ENCODE assay signal across 24 cellular contexts in the genomic region with DNA sequence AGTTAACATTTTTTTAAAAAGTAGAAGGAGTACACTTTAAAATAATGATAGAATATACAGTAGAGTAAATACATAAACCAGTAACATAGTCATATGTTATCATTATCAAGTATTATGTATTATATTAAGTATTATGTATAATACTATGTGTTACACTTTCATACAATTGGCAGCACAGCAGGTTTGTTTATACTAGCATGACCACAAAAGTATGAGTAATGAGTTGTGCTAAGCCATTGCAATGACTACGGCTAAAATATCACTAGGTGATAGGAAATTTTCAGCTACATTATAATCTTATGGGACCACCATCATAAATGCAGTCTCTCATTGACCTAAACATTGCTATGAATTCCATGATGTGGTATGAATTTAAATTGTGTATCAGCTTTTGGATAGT.
DNase-seq lines count a peak whose midpoint lies in the region; FAIRE-seq and TF ChIP-seq lines count a peak whose summit lies in the region.
"Had no signal": no experiment of that assay in that cellular context is flagged by ENCODE, and none has a peak within 500 bp of the region (broad histone marks: within the 10 kb centered on the region; RNA-seq: fewer than 3 reads in every experiment).

No MANE protein-coding gene starts in this region.

- H3K36me3 ChIP-seq in breast epithelium: no peaks in the 10 kb centered on the region
- H3K36me3 ChIP-seq: BE2C had no signal

- no peaks in the 10 kb centered on the region for H3K4me1 ChIP-seq in breast epithelium
- H3K4me1 ChIP-seq: BE2C, Caco-2 had no signal

- CTCF ChIA-PET in MCF 10A (lab: Yijun Ruan, JAX): no interaction called here

- H3K4me3 ChIP-seq in breast epithelium (no peak overlapping the region), fibroblast of mammary gland (ENCODE audit: control insufficient read depth, low read depth, low read length) (no peak overlapping the region)

- no peak overlapping the region for H3K27ac ChIP-seq in breast epithelium

- FAIRE-seq in urothelium cell line (lab: Jason Lieb, UNC): no peak
- FAIRE-seq: GM12892, GM18507, H54 had no signal

- DNase-seq in MCF 10A (ENCODE audit: unreplicated experiment) (peak; percentile 56), breast epithelium (ENCODE audit: low spot score in 2 of 2) (no peak), astrocyte of the hippocampus (ENCODE audit: low read depth, low spot score) (peak; percentile 7), fibroblast of mammary gland (ENCODE audit: low read depth) (peak; percentile 2), urothelium cell line (ENCODE audit: low spot score) (peak; percentile 11), NCI-H146 (lab: John Stamatoyannopoulos, UW) (no peak), NCI-H526 (lab: John Stamatoyannopoulos, UW) (no peak), glutamatergic neuron (no peak)
- DNase-seq: 8988T; BE2C; Caco-2; CD4-positive, CD25-positive, alpha-beta regulatory T cell; Karpas-422; MM.1S; NCI-H1092; NCI-H1436 treated with DMSO at 0.1 percent for 48 hours; NCI-H2081; NCI-H774; SHP77 treated with DMSO at 0.1 percent for 48 hours; SK-N-SH had no signal

- H3K27me3 Mint-ChIP-seq in MCF 10A (ENCODE audit: insufficient read depth, unreplicated experiment) (no peaks in the 10 kb centered on the region), glutamatergic neuron (ENCODE audit: unreplicated experiment) (peaks cover 5% of the 10 kb centered on the region)
- H3K27me3 Mint-ChIP-seq: CD4-positive, CD25-positive, alpha-beta regulatory T cell; IgD-negative memory B cell had no signal

- intact Hi-C loops in MCF 10A (cut with micrococcal nuclease): no loop called here
- intact Hi-C loops in breast epithelium (cut with DNase I; ENCODE audit: low total_unique reads): no loop called here

- TF ChIP-seq POLR2A in breast epithelium (IDR thresholded peaks at IDR 0.05): no peak

- no peaks in the 10 kb centered on the region for H3K9me3 ChIP-seq in breast epithelium
- H3K9me3 ChIP-seq: BE2C, Caco-2, SK-N-SH had no signal

- H3K4me1 Mint-ChIP-seq in MCF 10A (ENCODE audit: insufficient read depth, unreplicated experiment): peaks cover 11% of the 10 kb centered on the region
- H3K4me1 Mint-ChIP-seq in glutamatergic neuron (ENCODE audit: low read depth, unreplicated experiment): no peaks in the 10 kb centered on the region
- H3K4me1 Mint-ChIP-seq: CD4-positive, CD25-positive, alpha-beta regulatory T cell; IgD-negative memory B cell had no signal

- no peaks in the 10 kb centered on the region for H3K27me3 ChIP-seq in breast epithelium
- H3K27me3 ChIP-seq: BE2C had no signal

- no peak overlapping the region for H3K4me3 Mint-ChIP-seq in MCF 10A (ENCODE audit: unreplicated experiment)
- no peak overlapping the region for H3K4me3 Mint-ChIP-seq in glutamatergic neuron (ENCODE audit: unreplicated experiment)
- H3K4me3 Mint-ChIP-seq: CD4-positive, CD25-positive, alpha-beta regulatory T cell; IgD-negative memory B cell had no signal

- H3K27ac Mint-ChIP-seq in MCF 10A (ENCODE audit: low read depth, unreplicated experiment) (no peak overlapping the region), glutamatergic neuron (ENCODE audit: unreplicated experiment) (no peak overlapping the region)
- H3K27ac Mint-ChIP-seq: CD4-positive, CD25-positive, alpha-beta regulatory T cell; IgD-negative memory B cell had no signal

- POLR2A ChIA-PET in MCF 10A (lab: Yijun Ruan, JAX): no interaction called here

- no peak for TF ChIP-seq CTCF in MCF 10A (IDR thresholded peaks at IDR 0.05; ENCODE audit: unreplicated experiment)
- no peak for TF ChIP-seq CTCF in breast epithelium (IDR thresholded peaks at IDR 0.05)
- TF ChIP-seq CTCF in fibroblast of mammary gland (conservative IDR thresholded peaks at IDR 0.05; ENCODE audit: control insufficient read depth, insufficient read depth, low read depth, low read length): no peak
- TF ChIP-seq CTCF in glutamatergic neuron (IDR thresholded peaks at IDR 0.05; ENCODE audit: partially characterized antibody, unreplicated experiment): no peak

- no TSS peak for BruUV-seq in MCF 10A (replicated peaks; lab: Mats Ljungman, UMichigan)

- H3K36me3 Mint-ChIP-seq in MCF 10A (ENCODE audit: insufficient read depth, unreplicated experiment) (peaks cover 5% of the 10 kb centered on the region), glutamatergic neuron (ENCODE audit: unreplicated experiment) (no peaks in the 10 kb centered on the region)
- H3K36me3 Mint-ChIP-seq: CD4-positive, CD25-positive, alpha-beta regulatory T cell; IgD-negative memory B cell had no signal

- H3K9me3 Mint-ChIP-seq in MCF 10A (ENCODE audit: unreplicated experiment): no peaks in the 10 kb centered on the region
- H3K9me3 Mint-ChIP-seq in glutamatergic neuron (ENCODE audit: unreplicated experiment): no peaks in the 10 kb centered on the region

Comparison
In these comparisons a context has a peak if more than half of its experiments do, and no peak if none do; other contexts are left out.
1. DNase-seq: peak in MCF 10A (single experiment), astrocyte of the hippocampus (single experiment), fibroblast of mammary gland (single experiment) and urothelium cell line (single experiment); none in breast epithelium (0 of 2), NCI-H146 (single experiment), NCI-H526 (0 of 2) and glutamatergic neuron (single experiment).